In genomic region chr19:8641908-8642547, GRCh38 we compare ENCODE assay signal across 8 cellular contexts. TPM values are rescaled to one million over a fixed set of nuclear protein-coding genes. Genes with fewer than 3 reads are reported as not detected.
DNase-seq lines count a peak whose midpoint lies in the region; ATAC-seq and TF ChIP-seq lines count a peak whose summit lies in the region.

No MANE protein-coding gene starts in this region.

- H3K9me2 ChIP-seq in SU-DHL-6 (replicated peaks; ENCODE audit: insufficient read depth, low read length), result no peaks in the 10 kb centered on the region

- in situ Hi-C loops in HAP-1 (cut with MboI; ENCODE audit: low sequenced_read_pairs), result no loop called here

- H3K9me3 ChIP-seq in HAP-1, result no peaks in the 10 kb centered on the region
- no peaks in the 10 kb centered on the region for H3K9me3 ChIP-seq in SU-DHL-6 (ENCODE audit: insufficient read depth, low read length)
- H3K9me3 ChIP-seq in stomach, result peaks cover 0 to 13% (median 4%) of the 10 kb centered on the region in 4 donors

- no peak overlapping the region for H3K9ac ChIP-seq in SU-DHL-6 (ENCODE audit: low read length)

- H3K27ac ChIP-seq in SU-DHL-6 (ENCODE audit: low read depth, low read length), result no peak overlapping the region
- H3K27ac ChIP-seq in stomach, result no peak overlapping the region

- no peak for TF ChIP-seq EP300 in stomach (IDR thresholded peaks at IDR 0.05)

- POLR2A ChIA-PET in BJ (lab: Charles Lee), result no interaction called here

- no peak overlapping the region for H3K4me2 ChIP-seq in SU-DHL-6 (ENCODE audit: low read depth, low read length, poor library complexity, severe bottlenecking)

- DNase-seq in BJ (ENCODE audit: low read depth), result no peak
- DNase-seq in HAP-1 (ENCODE audit: low spot score in 2 of 2), result peak; percentile 16 to 39
- DNase-seq in fibroblast of villous mesenchyme (ENCODE audit: low read depth), result peak; percentile 60
- no peak for DNase-seq in stomach
- DNase-seq in activated CD4-positive, CD25-positive, alpha-beta regulatory T cell (lab: John Stamatoyannopoulos, UW), result no peak

- WGBS in stomach, 5 donors, result 52 to 55% (median 55%) methylated on average over 4 of the region's 4 CpGs

- no peaks in the 10 kb centered on the region for H3K79me2 ChIP-seq in SU-DHL-6 (ENCODE audit: insufficient read depth, low read length)

- H3K27me3 ChIP-seq in BJ (ENCODE audit: control insufficient read depth, insufficient read depth, low read length) (no peaks in the 10 kb centered on the region), HAP-1 (ENCODE audit: low read depth) (no peaks in the 10 kb centered on the region), SU-DHL-6 (ENCODE audit: low read length) (no peaks in the 10 kb centered on the region), stomach (peaks cover 0 to 29% (median 7%) of the 10 kb centered on the region in 3 donors)

- H3F3A ChIP-seq in SU-DHL-6 (ENCODE audit: insufficient read depth), result no peaks in the 10 kb centered on the region

- no peak for TF ChIP-seq POLR2A in stomach (IDR thresholded peaks at IDR 0.05)

- H3K4me3 ChIP-seq in BJ (ENCODE audit: low read depth, low read length) (no peak overlapping the region), HAP-1 (no peak overlapping the region), SU-DHL-6 (ENCODE audit: insufficient read depth, low read length, poor library complexity, severe bottlenecking) (no peak overlapping the region), fibroblast of villous mesenchyme (ENCODE audit: low read depth, low read length) (no peak overlapping the region), stomach (no peak overlapping the region)

- H3K36me3 ChIP-seq in BJ (ENCODE audit: control insufficient read depth, insufficient read depth, low read length) (no peaks in the 10 kb centered on the region), HAP-1 (replicated peaks) (no peaks in the 10 kb centered on the region), SU-DHL-6 (ENCODE audit: low read length) (no peaks in the 10 kb centered on the region), stomach (no peaks in the 10 kb centered on the region)

- intact Hi-C loops in stomach (cut with DNase I; ENCODE audit: low total_unique reads), result no loop called here

- no peak overlapping the region for H2AFZ ChIP-seq in SU-DHL-6 (ENCODE audit: low read depth, low read length, severe bottlenecking)

- CTCF ChIA-PET in BJ (lab: Yijun Ruan, JAX), result interaction anchor here (0.7 to 6.4 kb wide), 10 partner anchors 11 to 372 kb away, joined by 3 to 55 read pairs (median 7); partner anchors contain the start of genes MYO1F and NFILZ

- H4K20me1 ChIP-seq in SU-DHL-6 (ENCODE audit: low read depth, low read length), result no peaks in the 10 kb centered on the region

- no peaks in the 10 kb centered on the region for H3K4me1 ChIP-seq in HAP-1
- peaks cover 0 to 10% (median 6%) of the 10 kb centered on the region in 4 donors for H3K4me1 ChIP-seq in stomach

- peak; percentile 59 for TF ChIP-seq CTCF in BJ (IDR thresholded peaks at IDR 0.05; ENCODE audit: insufficient read depth, low read depth, low read length)
- peak; percentile 49 for TF ChIP-seq CTCF in SU-DHL-6 (IDR thresholded peaks at IDR 0.05; ENCODE audit: insufficient read depth, low read length, poor library complexity, severe bottlenecking)
- TF ChIP-seq CTCF in fibroblast of villous mesenchyme (IDR thresholded peaks at IDR 0.05; ENCODE audit: insufficient read depth, low read depth, low read length), result peak; percentile 63
- TF ChIP-seq CTCF in stomach (IDR thresholded peaks at IDR 0.05), result peak in 4 of 7 experiments; percentile 27 to 46 (median 32)

- ATAC-seq in GM21381 (IDR thresholded peaks at IDR 0.05; ENCODE audit: unreplicated experiment), result no peak
- no peak for ATAC-seq in GM18909 (IDR thresholded peaks at IDR 0.05; ENCODE audit: poor library complexity, unreplicated experiment)

RNA-seq across cellular contexts. Expression of gene NFILZ, which starts 11.6 kb away (rescaled TPM):
- polyA plus RNA-seq in BJ (2011; rRNA removed) (not detected in 2 replicates), stomach (not detected)
- polyA minus RNA-seq in BJ (2011; rRNA and poly(A)+ RNA removed), result not detected in 2 replicates
- total RNA-seq in fibroblast of villous mesenchyme (not detected in 2 replicates), stomach (not detected)

RNA-seq across cellular contexts. Expression of gene ADAMTS10, which starts 31.5 kb away (rescaled TPM):
- polyA plus RNA-seq in BJ (2011; rRNA removed), result 5.6 and 10.4 TPM in 2 replicates
- polyA minus RNA-seq in BJ (2011; rRNA and poly(A)+ RNA removed), result 6.3 and 7.9 TPM in 2 replicates
- total RNA-seq in fibroblast of villous mesenchyme, result 7.3 and 19.3 TPM in 2 replicates
- total RNA-seq in stomach, result 10 to 100 TPM in 3 of 5 donors, 1 to 10 TPM in 2; 2.3 to 28.5 (median 12.8) TPM
- polyA plus RNA-seq in stomach, result 1 to 10 TPM; 1.9 to 6.6 (median 5.7) TPM

RNA-seq across cellular contexts. Expression of gene ACTL9, which starts 56.6 kb away (rescaled TPM):
- polyA plus RNA-seq in BJ (2011; rRNA removed) (not detected in 2 replicates), stomach (not detected)
- not detected in 2 replicates for polyA minus RNA-seq in BJ (2011; rRNA and poly(A)+ RNA removed)
- total RNA-seq in fibroblast of villous mesenchyme (not detected in 2 replicates), stomach (not detected)

Comparison
In these comparisons a context has a peak if more than half of its experiments do, and no peak if none do; other contexts are left out.
1. DNase-seq: peak in HAP-1 (2 of 2) and fibroblast of villous mesenchyme (single experiment); none in BJ (single experiment), stomach (single experiment) and activated CD4-positive, CD25-positive, alpha-beta regulatory T cell (0 of 4).
2. Peak in every context shown above with its lines, with median percentiles within 50 percentile points of each other: CTCF ChIP-seq.